Comparison of ENCODE assay signal across 8 cellular contexts in the genomic region with DNA sequence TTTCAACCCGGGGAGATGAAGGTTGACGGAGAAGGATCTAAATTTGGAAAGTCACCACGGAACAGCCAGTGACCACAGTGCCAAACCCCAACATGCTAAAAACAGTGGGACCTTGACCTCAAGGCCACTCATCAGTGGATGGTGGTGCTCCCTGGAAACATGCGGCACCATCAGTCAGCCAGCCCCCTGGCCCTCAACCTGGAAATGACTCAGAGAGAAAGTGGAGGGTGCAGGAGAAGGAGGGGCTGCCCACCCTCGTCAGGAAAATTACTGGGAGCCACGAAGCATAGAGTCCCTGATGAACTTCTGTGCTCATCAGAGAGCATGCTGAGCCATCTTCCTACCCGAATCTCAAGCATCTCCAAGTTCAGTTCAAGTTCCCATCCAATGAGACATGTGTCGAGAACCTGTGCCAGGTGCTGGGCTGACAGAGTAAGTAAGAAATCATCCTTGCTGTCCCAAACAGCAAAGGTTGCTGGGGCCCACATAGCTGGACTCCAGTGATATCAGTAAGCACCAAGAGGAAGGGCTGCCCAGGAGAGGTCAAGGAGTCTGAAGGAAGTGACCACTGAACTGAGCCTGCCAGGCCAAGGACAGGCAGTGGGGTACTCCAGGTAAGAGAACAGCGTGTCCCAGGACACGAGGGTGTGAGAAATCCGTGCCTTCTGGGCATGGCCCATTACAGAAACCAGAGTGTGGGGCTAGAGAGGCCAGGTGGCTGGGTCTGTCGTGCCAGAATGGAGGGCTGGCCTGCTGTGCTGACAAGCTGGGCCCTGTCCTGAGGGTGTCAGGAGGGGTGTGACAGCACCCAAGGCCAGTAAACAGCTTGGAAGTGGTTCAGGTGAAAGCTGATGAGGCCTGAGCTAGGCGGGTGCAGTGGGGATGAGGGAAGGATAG. TPM values are rescaled to one million over a fixed set of nuclear protein-coding genes. Genes with fewer than 3 reads are reported as not detected.
DNase-seq lines count a peak whose midpoint lies in the region; ATAC-seq, FAIRE-seq and TF ChIP-seq lines count a peak whose summit lies in the region.

No MANE protein-coding gene starts in this region.

- H4K20me1 ChIP-seq in osteoblast (ENCODE audit: insufficient read depth, low read length): no peaks in the 10 kb centered on the region

- H3K4me3 ChIP-seq in osteoblast (ENCODE audit: insufficient read depth, low read length): peak overlapping the region; percentile 23

- H3K27me3 ChIP-seq in osteoblast (ENCODE audit: insufficient read depth, low read length): no peaks in the 10 kb centered on the region

- peak overlapping the region; percentile 36 for H2AFZ ChIP-seq in osteoblast (ENCODE audit: low read length)

- H3K4me3 Mint-ChIP-seq in T-helper 2 cell treated with Interferon-gamma antibody and Interleukin-4, amounts not matched to agents 5 μg/mL and 100 μg/mL, for 36 hours: peak overlapping the region; percentile 16
- H3K4me3 Mint-ChIP-seq in endothelial cell (ENCODE audit: unreplicated experiment): peak overlapping the region; percentile 97

- H3K27me3 Mint-ChIP-seq in T-helper 2 cell treated with Interferon-gamma antibody and Interleukin-4, amounts not matched to agents 5 μg/mL and 100 μg/mL, for 36 hours (ENCODE audit: low read depth): no peaks in the 10 kb centered on the region
- H3K27me3 Mint-ChIP-seq in endothelial cell (ENCODE audit: unreplicated experiment): peaks cover 23% of the 10 kb centered on the region

- H3K27ac ChIP-seq in osteoblast (ENCODE audit: low read depth, low read length): peak overlapping the region; percentile 56

- H3K9me3 Mint-ChIP-seq in T-helper 2 cell treated with Interferon-gamma antibody and Interleukin-4, amounts not matched to agents 5 μg/mL and 100 μg/mL, for 36 hours: no peaks in the 10 kb centered on the region
- no peaks in the 10 kb centered on the region for H3K9me3 Mint-ChIP-seq in endothelial cell (ENCODE audit: unreplicated experiment)

- H3K79me2 ChIP-seq in osteoblast (ENCODE audit: insufficient read depth, low read length): no peaks in the 10 kb centered on the region

- no peak for TF ChIP-seq POLR2A in H54 (IDR thresholded peaks at IDR 0.05; ENCODE audit: low read depth, low read length)

- H3K36me3 Mint-ChIP-seq in T-helper 2 cell treated with Interferon-gamma antibody and Interleukin-4, amounts not matched to agents 5 μg/mL and 100 μg/mL, for 36 hours (ENCODE audit: low read depth): peaks cover 2% of the 10 kb centered on the region
- H3K36me3 Mint-ChIP-seq in endothelial cell (ENCODE audit: low read depth, unreplicated experiment): peaks cover 64% of the 10 kb centered on the region

- TF ChIP-seq CTCF in endothelial cell (IDR thresholded peaks at IDR 0.05; ENCODE audit: unreplicated experiment) (no peak), osteoblast (IDR thresholded peaks at IDR 0.05; ENCODE audit: extremely low read depth, low read depth, low read length) (no peak)

- no peak overlapping the region for H3K27ac Mint-ChIP-seq in T-helper 2 cell treated with Interferon-gamma antibody and Interleukin-4, amounts not matched to agents 5 μg/mL and 100 μg/mL, for 36 hours
- H3K27ac Mint-ChIP-seq in endothelial cell (ENCODE audit: unreplicated experiment): peak overlapping the region; percentile 75

- H3K4me1 ChIP-seq in osteoblast (ENCODE audit: insufficient read depth, low read length): peaks cover 17% of the 10 kb centered on the region

- FAIRE-seq in H54 (lab: Jason Lieb, UNC): no peak

- DNase-seq in H54 (ENCODE audit: insufficient read length, low spot score): peak; percentile 91
- peak; percentile 73 for DNase-seq in T-helper 2 cell treated with Interferon-gamma antibody and Interleukin-4, amounts not matched to agents 5 μg/mL and 100 μg/mL, for 36 hours (ENCODE audit: low spot score)
- no peak for DNase-seq in endothelial cell (ENCODE audit: low spot score)
- DNase-seq in osteoblast (ENCODE audit: insufficient read length, low spot score, missing footprints): peak; percentile 95
- no peak for DNase-seq in foreskin melanocyte
- no peak for DNase-seq in amygdala (lab: John Stamatoyannopoulos, UW)

- H3K9me3 ChIP-seq in osteoblast (ENCODE audit: low read depth, low read length): no peaks in the 10 kb centered on the region

- ATAC-seq in GM18858 (IDR thresholded peaks at IDR 0.05; ENCODE audit: unreplicated experiment) (no peak), HG03045 (IDR thresholded peaks at IDR 0.05; ENCODE audit: unreplicated experiment) (no peak)

- H3K4me2 ChIP-seq in osteoblast (ENCODE audit: insufficient read depth, low read length): peak overlapping the region; percentile 41

- no peaks in the 10 kb centered on the region for H3K36me3 ChIP-seq in osteoblast (ENCODE audit: insufficient read depth, low read length)

- H3K4me1 Mint-ChIP-seq in T-helper 2 cell treated with Interferon-gamma antibody and Interleukin-4, amounts not matched to agents 5 μg/mL and 100 μg/mL, for 36 hours (ENCODE audit: low read depth): peaks cover 16% of the 10 kb centered on the region
- H3K4me1 Mint-ChIP-seq in endothelial cell (ENCODE audit: unreplicated experiment): peaks cover 82% of the 10 kb centered on the region

RNA-seq across cellular contexts. Expression of a gene that starts 5.2 kb away (rescaled TPM):
- total RNA-seq in endothelial cell (ENCODE audit: unreplicated experiment) (844 TPM), osteoblast (0.29 and 0.36 TPM in 2 replicates)

Comparison
In these comparisons a context has a peak if more than half of its experiments do, and no peak if none do; other contexts are left out.
1. DNase-seq: peak in H54 (single experiment), T-helper 2 cell treated with Interferon-gamma antibody and Interleukin-4, amounts not matched to agents 5 μg/mL and 100 μg/mL, for 36 hours (single experiment) and osteoblast (single experiment); none in endothelial cell (single experiment), foreskin melanocyte (single experiment) and amygdala (0 of 56).
2. RNA of a gene that starts 5.2 kb away (total RNA-seq): 844 TPM in endothelial cell (single experiment); 0.29 to 0.36 TPM in osteoblast; every median in the first group is over 100 times any median in the second.